Comparison of ENCODE assay signal across 20 cellular contexts in the genomic region with DNA sequence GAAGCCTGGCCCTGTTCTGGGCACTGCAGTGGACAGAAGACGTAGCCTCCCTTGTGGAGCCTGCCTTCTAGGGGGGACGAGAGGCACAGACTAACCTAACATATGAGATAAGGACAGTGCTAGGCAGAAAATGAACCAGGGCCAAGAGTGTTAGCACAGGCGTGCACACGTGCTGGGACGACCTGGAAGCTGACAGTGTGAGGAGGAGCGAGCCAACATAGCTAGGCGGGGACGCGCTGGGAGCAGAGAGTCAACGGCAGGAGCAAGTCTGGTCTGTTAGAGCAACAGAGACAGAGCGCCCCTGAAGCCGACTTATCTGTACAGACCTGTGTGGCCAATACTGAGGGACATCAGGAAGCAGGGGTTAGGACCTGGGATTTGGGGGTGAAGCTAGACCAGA. TPM values are rescaled to one million over a fixed set of nuclear protein-coding genes. Genes with fewer than 3 reads are reported as not detected.
DNase-seq lines count a peak whose midpoint lies in the region; ATAC-seq, FAIRE-seq and TF ChIP-seq lines count a peak whose summit lies in the region.
"Had no signal": no experiment of that assay in that cellular context is flagged by ENCODE, and none has a peak within 500 bp of the region (broad histone marks: within the 10 kb centered on the region; RNA-seq: fewer than 3 reads in every experiment).

No MANE protein-coding gene starts in this region.

- TF ChIP-seq CTCF in GM12878 (IDR thresholded peaks at IDR 0.05 in 2 of 3, conservative IDR thresholded peaks at IDR 0.05 in 1 of 3; ENCODE audit: control insufficient read depth in 2 of 3, extremely low read depth in 1 of 3, insufficient read depth in 1 of 3, low read depth in 3 of 3, low read length in 3 of 3) (no peak), ovary (IDR thresholded peaks at IDR 0.05) (no peak)

- no peak overlapping the region for H3K4me2 ChIP-seq in GM12878 (ENCODE audit: control insufficient read depth, insufficient read depth)

- no peak overlapping the region for H3K27ac ChIP-seq in GM12878 (ENCODE audit: control insufficient read depth, insufficient read depth)
- H3K27ac ChIP-seq in ovary: no peak overlapping the region

- H3K4me1 ChIP-seq in GM12878 (ENCODE audit: control insufficient read depth, insufficient read depth, low read length): peaks cover 7% of the 10 kb centered on the region; the same call in 1 of the 2 replicates
- no peaks in the 10 kb centered on the region for H3K4me1 ChIP-seq in ovary (ENCODE audit: insufficient read depth)

- H3K36me3 ChIP-seq in GM12878 (ENCODE audit: control insufficient read depth in 2 of 2, insufficient read depth in 2 of 2, low read length in 1 of 2) (peaks cover 5 to 6% of the 10 kb centered on the region in 2 experiments; a peak in 3 of 4 replicates), ovary (no peaks in the 10 kb centered on the region)

- peaks cover 0 to 4% of the 10 kb centered on the region in 2 donors for H3K4me1 Mint-ChIP-seq in natural killer cell treated with Interleukin-12 subunit alpha and Interleukin-12 subunit beta and Interleukin-15 and Interleukin-18, amount 100 ng/mL, for 72 hours (ENCODE audit: low read depth in 2 of 2)

- in situ Hi-C loops in GM12878 (cut with MboI): no loop called here

- intact Hi-C loops in GM12878 (cut with micrococcal nuclease; ENCODE audit: unreplicated experiment): no loop called here
- intact Hi-C loops in left ventricle myocardium superior (cut with micrococcal nuclease): no loop called here
- intact Hi-C loops in posterior vena cava (cut with DNase I): no loop called here
- intact Hi-C loops in ovary (cut with DNase I): no loop called here

- no peak for ATAC-seq in GM12878
- peak; percentile 99 for ATAC-seq in left ventricle myocardium superior
- ATAC-seq in natural killer cell treated with Interleukin-12 subunit alpha and Interleukin-12 subunit beta and Interleukin-15 and Interleukin-18, amount 100 ng/mL, for 72 hours: no peak

- no peak for TF ChIP-seq POLR2A in GM12878 (IDR thresholded peaks at IDR 0.05; ENCODE audit: low read depth, low read length)
- TF ChIP-seq POLR2A in ovary (IDR thresholded peaks at IDR 0.05): no peak

- TF ChIP-seq EP300 in GM12878 (IDR thresholded peaks at IDR 0.05; ENCODE audit: borderline replicate concordance in 1 of 2, control insufficient read depth in 1 of 2, low read depth in 2 of 2, low read length in 2 of 2) (no peak), ovary (IDR thresholded peaks at IDR 0.05) (no peak)

- TF ChIP-seq RAD21 in GM12878 (IDR thresholded peaks at IDR 0.05; ENCODE audit: insufficient read depth, low read depth, low read length): no peak

- CTCF ChIA-PET in GM12878 (lab: Yijun Ruan, JAX): no interaction called here

- no peaks in the 10 kb centered on the region for H4K20me1 ChIP-seq in GM12878 (ENCODE audit: control insufficient read depth, insufficient read depth)

- SMC1A ChIA-PET in GM12878 (lab: Charles Lee; ENCODE audit: uncharacterized antibody, unreplicated experiment): interaction anchor here (1.6 kb wide), 1 partner anchor 14 kb away, joined by 4 read pairs; a partner anchor contains a TSS

- peaks cover 2% of the 10 kb centered on the region; the same call in 1 of the 2 replicates for H3K79me2 ChIP-seq in GM12878 (ENCODE audit: control insufficient read depth, insufficient read depth, low read length)

- H2AFZ ChIP-seq in GM12878 (ENCODE audit: control insufficient read depth, low read depth, low read length): no peak overlapping the region

- no peak for FAIRE-seq in GM12878 (lab: Jason Lieb, UNC)
- FAIRE-seq: D721Med, RCC 7860 had no signal

- H3K4me3 Mint-ChIP-seq in natural killer cell treated with Interleukin-12 subunit alpha and Interleukin-12 subunit beta and Interleukin-15 and Interleukin-18, amount 100 ng/mL, for 72 hours: no peak overlapping the region
- H3K4me3 Mint-ChIP-seq: CD4-positive, alpha-beta memory T cell had no signal

- WGBS in GM12878 (ENCODE audit: insufficient coverage, insufficient replicate concordance, low lambda C conversion rate, missing lambda C conversion rate): 98% methylated on average over 12 of the region's 12 CpGs
- WGBS in ovary, 3 donors: 83 to 90% (median 86%) methylated on average over 12 of the region's 12 CpGs

- no peaks in the 10 kb centered on the region for H3K27me3 Mint-ChIP-seq in natural killer cell treated with Interleukin-12 subunit alpha and Interleukin-12 subunit beta and Interleukin-15 and Interleukin-18, amount 100 ng/mL, for 72 hours
- H3K27me3 Mint-ChIP-seq: CD4-positive, alpha-beta memory T cell had no signal

- no peak overlapping the region for H3K9ac ChIP-seq in GM12878 (ENCODE audit: control insufficient read depth, insufficient read depth, low read length)

- H3K36me3 Mint-ChIP-seq in natural killer cell treated with Interleukin-12 subunit alpha and Interleukin-12 subunit beta and Interleukin-15 and Interleukin-18, amount 100 ng/mL, for 72 hours: peaks cover 7% of the 10 kb centered on the region

- H3K27me3 ChIP-seq in GM12878 (replicated peaks in 1 of 2; ENCODE audit: control insufficient read depth in 2 of 2, insufficient read depth in 2 of 2, low read length in 1 of 2) (no peaks in the 10 kb centered on the region), ovary (no peaks in the 10 kb centered on the region)

- RAD21 ChIA-PET in GM12878 (lab: Charles Lee; ENCODE audit: unreplicated experiment): no interaction called here

- peak; percentile 14 for DNase-seq in D341Med (ENCODE audit: low spot score)
- no peak for DNase-seq in GM12878 (ENCODE audit: low read depth, low spot score)
- peak; percentile 78 for DNase-seq in left ventricle myocardium superior
- DNase-seq in posterior vena cava (ENCODE audit: low spot score): peak; percentile 41
- DNase-seq in ovary: no peak
- DNase-seq in NCI-H1417 treated with DMSO at 0.1 percent for 48 hours (lab: John Stamatoyannopoulos, UW): no peak
- DNase-seq in natural killer cell treated with Interleukin-12 subunit alpha and Interleukin-12 subunit beta and Interleukin-15 and Interleukin-18, amount 100 ng/mL, for 72 hours (ENCODE audit: low spot score): no peak
- no peak for DNase-seq in hypothalamus (lab: John Stamatoyannopoulos, UW)
- DNase-seq: CD4-positive, alpha-beta memory T cell; DMS79; HCEC 1CT; KG1; NCI-H1436; NCI-H2029; NCI-H2171 treated with DMSO at 0.1 percent for 48 hours; NCI-H446 treated with DMSO at 0.1 percent for 48 hours; NCI-H774; SIG-M5 had no signal

- POLR2A ChIA-PET in GM12878 (lab: Charles Lee): no interaction called here

- TSS peak; percentile 35 for BruUV-seq in GM12878 (replicated peaks; lab: Mats Ljungman, UMichigan)

- H3K4me3 ChIP-seq in GM12878 (no peak overlapping the region), ovary (no peak overlapping the region)

- H3K9me3 Mint-ChIP-seq in natural killer cell treated with Interleukin-12 subunit alpha and Interleukin-12 subunit beta and Interleukin-15 and Interleukin-18, amount 100 ng/mL, for 72 hours: no peaks in the 10 kb centered on the region
- H3K9me3 Mint-ChIP-seq: CD4-positive, alpha-beta memory T cell had no signal

- no peak overlapping the region for H3K27ac Mint-ChIP-seq in natural killer cell treated with Interleukin-12 subunit alpha and Interleukin-12 subunit beta and Interleukin-15 and Interleukin-18, amount 100 ng/mL, for 72 hours

- peaks cover 2% of the 10 kb centered on the region; the same call in 1 of the 3 replicates for H3K9me3 ChIP-seq in GM12878 (replicated peaks; ENCODE audit: control insufficient read depth, insufficient read depth, low read length)
- H3K9me3 ChIP-seq in ovary: no peaks in the 10 kb centered on the region

RNA-seq across cellular contexts. Expression of a gene that starts 8.0 kb away (rescaled TPM):
- total RNA-seq in GM12878 (2013; cell fraction: nucleolus; rRNA removed): 4.5 and 6.7 TPM in 2 replicates
- total RNA-seq in GM12878 (2014; rRNA removed) (61.5 and 65.0 TPM in 2 replicates), GM12878 (2014; rRNA removed; fragmentation: Illumina TruSeq; extraction: Trizol) (37.6 and 38.1 TPM in 2 replicates), GM12878 (2021) (40.9 and 41.5 TPM in 2 replicates), left ventricle myocardium superior (75.1 TPM), posterior vena cava (1 to 10 TPM; 7.1 to 9.5 TPM), ovary (10 to 100 TPM; 23.6 to 45.0 (median 27.4) TPM)
- polyA plus RNA-seq in GM12878 (2011; ENCODE audit: low read depth): 9.8 TPM
- polyA plus RNA-seq in GM12878 (2011; rRNA removed) (31.6 and 36.4 TPM in 2 replicates), GM12878 (2014; fragmentation: Illumina TruSeq; extraction: Trizol) (18.4 and 42.6 TPM in 2 replicates), GM12878 (2014; fragmentation: Nextera tagmentation; extraction: Ambion mirVana) (10 to 100 TPM in 1 of 2 experiments, 1 to 10 TPM in 1; 4.0 to 10.3 TPM), GM12878 (2014; rRNA removed) (68.5 and 73.6 TPM in 2 replicates), GM12878 (2016; fragmentation: Nextera tagmentation; extraction: Ambion mirVana) (10 to 100 TPM; 66.7 to 97.8 TPM), ovary (10 to 100 TPM; 12.4 to 37.1 TPM)
- 46.6 and 57.4 TPM in 2 replicates for polyA plus RNA-seq in GM12878 (2011; cell fraction: cytosol; rRNA removed)
- polyA plus RNA-seq in GM12878 (2011; cell fraction: nucleus; rRNA removed): 25.1 and 30.4 TPM in 2 replicates
- polyA plus RNA-seq in GM12878 (2012): 29.3 and 31.8 TPM in 2 replicates
- polyA minus RNA-seq in GM12878 (2011; rRNA and poly(A)+ RNA removed): 11.2 and 15.8 TPM in 2 replicates
- polyA minus RNA-seq in GM12878 (2011; cell fraction: cytosol; rRNA and poly(A)+ RNA removed): 9.6 and 11.4 TPM in 2 replicates
- 4.0 and 8.3 TPM in 2 replicates for polyA minus RNA-seq in GM12878 (2011; cell fraction: nucleus; rRNA and poly(A)+ RNA removed)
- total RNA-seq in natural killer cell treated with Interleukin-12 subunit alpha and Interleukin-12 subunit beta and Interleukin-15 and Interleukin-18, amount 100 ng/mL, for 72 hours: 10 to 100 TPM in 1 of 2 donors, 1 to 10 TPM in 1; 9.6 to 22.2 TPM

RNA-seq across cellular contexts. Expression of a gene that starts 8.3 kb away (rescaled TPM):
- 207 and 245 TPM in 2 replicates for total RNA-seq in GM12878 (2013; cell fraction: nucleolus; rRNA removed)
- total RNA-seq in GM12878 (2014; rRNA removed) (56.1 and 69.6 TPM in 2 replicates), GM12878 (2014; rRNA removed; fragmentation: Illumina TruSeq; extraction: Trizol) (24.8 and 26.7 TPM in 2 replicates), GM12878 (2021) (86.8 and 103 TPM in 2 replicates), left ventricle myocardium superior (13.0 TPM), posterior vena cava (10 to 100 TPM; 16.6 to 21.2 TPM), ovary (10 to 100 TPM; 12.5 to 34.7 (median 27.3) TPM)
- 26.2 TPM for polyA plus RNA-seq in GM12878 (2011; ENCODE audit: low read depth)
- polyA plus RNA-seq in GM12878 (2011; rRNA removed) (21.4 and 43.6 TPM in 2 replicates), GM12878 (2014; fragmentation: Illumina TruSeq; extraction: Trizol) (29.8 and 50.0 TPM in 2 replicates), GM12878 (2014; fragmentation: Nextera tagmentation; extraction: Ambion mirVana) (1 to 10 TPM; 2.3 to 3.5 TPM), GM12878 (2014; rRNA removed) (84.2 and 91.5 TPM in 2 replicates), GM12878 (2016; fragmentation: Nextera tagmentation; extraction: Ambion mirVana) (10 to 100 TPM; 28.7 to 30.6 TPM), ovary (10 to 100 TPM; 15.2 to 16.8 TPM)
- polyA plus RNA-seq in GM12878 (2011; cell fraction: cytosol; rRNA removed): 34.1 and 49.3 TPM in 2 replicates
- polyA plus RNA-seq in GM12878 (2011; cell fraction: nucleus; rRNA removed): 389 and 485 TPM in 2 replicates
- polyA plus RNA-seq in GM12878 (2012): 40.1 and 40.7 TPM in 2 replicates
- polyA minus RNA-seq in GM12878 (2011; rRNA and poly(A)+ RNA removed): 94.9 and 113 TPM in 2 replicates
- polyA minus RNA-seq in GM12878 (2011; cell fraction: cytosol; rRNA and poly(A)+ RNA removed): 56.0 and 75.9 TPM in 2 replicates
- polyA minus RNA-seq in GM12878 (2011; cell fraction: nucleus; rRNA and poly(A)+ RNA removed): 192 and 321 TPM in 2 replicates
- total RNA-seq in natural killer cell treated with Interleukin-12 subunit alpha and Interleukin-12 subunit beta and Interleukin-15 and Interleukin-18, amount 100 ng/mL, for 72 hours: 100 to 1,000 TPM in 1 of 2 donors, 10 to 100 TPM in 1; 94.3 to 265 TPM

RNA-seq across cellular contexts. Expression of a gene that starts 15.2 kb away (rescaled TPM):
- total RNA-seq in GM12878 (2013; cell fraction: nucleolus; rRNA removed): 11.7 and 13.8 TPM in 2 replicates
- total RNA-seq in GM12878 (2014; rRNA removed): 71.2 and 81.8 TPM in 2 replicates
- total RNA-seq in GM12878 (2014; rRNA removed; fragmentation: Illumina TruSeq; extraction: Trizol): 47.6 and 55.7 TPM in 2 replicates
- total RNA-seq in GM12878 (2021): 79.7 and 90.9 TPM in 2 replicates
- polyA plus RNA-seq in GM12878 (2011; ENCODE audit: low read depth): 13.7 TPM
- polyA plus RNA-seq in GM12878 (2011; rRNA removed): 16.2 and 27.7 TPM in 2 replicates
- polyA plus RNA-seq in GM12878 (2011; cell fraction: cytosol; rRNA removed): 37.0 and 60.9 TPM in 2 replicates
- 21.7 and 34.5 TPM in 2 replicates for polyA plus RNA-seq in GM12878 (2011; cell fraction: nucleus; rRNA removed)
- 23.3 and 33.4 TPM in 2 replicates for polyA plus RNA-seq in GM12878 (2012)
- 16.5 and 44.3 TPM in 2 replicates for polyA plus RNA-seq in GM12878 (2014; fragmentation: Illumina TruSeq; extraction: Trizol)
- 10 to 100 TPM in 1 of 2 experiments, 1 to 10 TPM in 1; 9.6 to 16.4 TPM for polyA plus RNA-seq in GM12878 (2014; fragmentation: Nextera tagmentation; extraction: Ambion mirVana)
- polyA plus RNA-seq in GM12878 (2014; rRNA removed): 66.9 and 68.4 TPM in 2 replicates
- polyA plus RNA-seq in GM12878 (2016; fragmentation: Nextera tagmentation; extraction: Ambion mirVana): 10 to 100 TPM in 1 of 2 experiments, 1 to 10 TPM in 1; 8.2 to 46.3 TPM
- 44.8 and 87.5 TPM in 2 replicates for polyA minus RNA-seq in GM12878 (2011; rRNA and poly(A)+ RNA removed)
- 35.5 and 42.9 TPM in 2 replicates for polyA minus RNA-seq in GM12878 (2011; cell fraction: cytosol; rRNA and poly(A)+ RNA removed)
- 12.3 and 23.3 TPM in 2 replicates for polyA minus RNA-seq in GM12878 (2011; cell fraction: nucleus; rRNA and poly(A)+ RNA removed)
- total RNA-seq in left ventricle myocardium superior: 33.7 TPM
- total RNA-seq in posterior vena cava: 10 to 100 TPM; 20.0 to 24.2 TPM
- total RNA-seq in ovary: 10 to 100 TPM; 15.6 to 33.9 (median 21.0) TPM
- polyA plus RNA-seq in ovary: 1 to 10 TPM; 8.0 to 9.0 TPM
- 100 to 1,000 TPM in 1 of 2 donors, 10 to 100 TPM in 1; 54.9 to 114 TPM for total RNA-seq in natural killer cell treated with Interleukin-12 subunit alpha and Interleukin-12 subunit beta and Interleukin-15 and Interleukin-18, amount 100 ng/mL, for 72 hours

Comparison
In these comparisons a context has a peak if more than half of its experiments do, and no peak if none do; other contexts are left out.
1. DNase-seq: peak in D341Med (single experiment), left ventricle myocardium superior (single experiment) and posterior vena cava (single experiment); none in GM12878 (single experiment), ovary (0 of 5), NCI-H1417 treated with DMSO at 0.1 percent for 48 hours (single experiment), natural killer cell treated with Interleukin-12 subunit alpha and Interleukin-12 subunit beta and Interleukin-15 and Interleukin-18, amount 100 ng/mL, for 72 hours (single experiment) and hypothalamus (0 of 51).